Comparison of ENCODE assay signal across 19 cellular contexts in the genomic region with DNA sequence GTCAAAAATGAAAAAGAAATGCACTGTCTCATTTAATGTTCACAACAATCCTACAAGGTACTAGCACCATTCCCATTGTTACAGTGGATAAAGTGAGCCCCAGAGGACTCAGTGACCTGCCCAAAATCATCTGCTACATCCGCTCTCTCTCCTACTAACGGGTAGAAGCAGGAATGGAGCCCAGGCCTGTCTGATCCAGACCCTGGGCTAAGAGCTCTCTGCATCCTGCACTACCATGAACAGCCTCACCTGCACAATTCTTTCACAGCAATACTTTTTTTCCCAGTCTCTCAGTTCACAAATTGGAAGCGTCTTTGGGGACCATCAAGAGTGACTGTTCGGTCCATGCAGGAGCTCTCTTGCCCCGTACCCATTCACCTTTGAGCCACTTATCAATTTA. TPM values are rescaled to one million over a fixed set of nuclear protein-coding genes. Genes with fewer than 3 reads are reported as not detected.
DNase-seq lines count a peak whose midpoint lies in the region; ATAC-seq and TF ChIP-seq lines count a peak whose summit lies in the region.
"Had no signal": no experiment of that assay in that cellular context is flagged by ENCODE, and none has a peak within 500 bp of the region (broad histone marks: within the 10 kb centered on the region; RNA-seq: fewer than 3 reads in every experiment).

No MANE protein-coding gene starts in this region.

- H3K4me3 Mint-ChIP-seq in Calu3 (ENCODE audit: low read depth, unreplicated experiment) (no peak overlapping the region), mesothelial cell of epicardium (no peak overlapping the region)
- H3K4me3 Mint-ChIP-seq: CD4-positive, CD25-positive, alpha-beta regulatory T cell; CD8-positive, alpha-beta memory T cell; IgD-negative memory B cell had no signal

- BruUV-seq in Calu3 (replicated peaks; lab: Mats Ljungman, UMichigan) (no TSS peak), Panc1 (replicated peaks; lab: Mats Ljungman, UMichigan) (no TSS peak)

- peaks cover 66% of the 10 kb centered on the region for H3K4me1 Mint-ChIP-seq in Calu3 (ENCODE audit: low read depth, unreplicated experiment)
- H3K4me1 Mint-ChIP-seq in mesothelial cell of epicardium, result peaks cover 6% of the 10 kb centered on the region
- H3K4me1 Mint-ChIP-seq: CD4-positive, CD25-positive, alpha-beta regulatory T cell; IgD-negative memory B cell had no signal

- H3K36me3 ChIP-seq in Panc1 (ENCODE audit: control insufficient read depth, insufficient read depth, low read length) (no peaks in the 10 kb centered on the region), heart left ventricle (no peaks in the 10 kb centered on the region)
- H3K36me3 ChIP-seq: BE2C, HAP-1 had no signal

- H3K4me3 ChIP-seq in Panc1 (ENCODE audit: low read depth in 2 of 2, low read length in 2 of 2), result no peak overlapping the region
- no peak overlapping the region for H3K4me3 ChIP-seq in heart left ventricle
- H3K4me3 ChIP-seq: HAP-1 had no signal

- no peak for TF ChIP-seq POLR2A in heart left ventricle (IDR thresholded peaks at IDR 0.05)

- TF ChIP-seq CTCF in Calu3 (IDR thresholded peaks at IDR 0.05; ENCODE audit: unreplicated experiment), result no peak
- TF ChIP-seq CTCF in Panc1 (IDR thresholded peaks at IDR 0.05), result no peak
- no peak for TF ChIP-seq CTCF in mesothelial cell of epicardium (IDR thresholded peaks at IDR 0.05; ENCODE audit: unreplicated experiment)
- TF ChIP-seq CTCF in heart left ventricle (IDR thresholded peaks at IDR 0.05), result no peak

- no peaks in the 10 kb centered on the region for H3K9me3 ChIP-seq in Panc1 (ENCODE audit: control insufficient read depth, insufficient read depth, low read depth, low read length)
- H3K9me3 ChIP-seq in heart left ventricle, result no peaks in the 10 kb centered on the region
- H3K9me3 ChIP-seq: BE2C, HAP-1 had no signal

- in situ Hi-C loops in Panc1 (cut with HindIII; ENCODE audit: low pct_unique_long_range_greater_than_20kb, low sequenced_read_pairs), result no loop called here

- WGBS in heart left ventricle, 4 donors, result 73 to 78% (median 76%) methylated on average over 5 of the region's 5 CpGs

- H3K36me3 Mint-ChIP-seq in Calu3 (ENCODE audit: insufficient read depth, unreplicated experiment) (peaks cover 22% of the 10 kb centered on the region), mesothelial cell of epicardium (peaks cover 3% of the 10 kb centered on the region)
- H3K36me3 Mint-ChIP-seq: CD4-positive, CD25-positive, alpha-beta regulatory T cell; CD8-positive, alpha-beta memory T cell had no signal

- DNase-seq in Calu3 (no peak), Panc1 (ENCODE audit: low read depth, low spot score) (no peak), mesothelial cell of epicardium (ENCODE audit: low spot score in 2 of 2, unreplicated experiment in 2 of 2) (no peak), heart left ventricle (no peak), NK-92 (lab: John Stamatoyannopoulos, UW; ENCODE audit: unreplicated experiment) (no peak)
- DNase-seq: ACHN; BE2C; C1 segment of cervical spinal cord; CD4-positive, CD25-positive, alpha-beta regulatory T cell; CD8-positive, alpha-beta memory T cell; COR-L47; DMS153; DMS79; GDM1; KBM-7 had no signal

- H3K27ac Mint-ChIP-seq in Calu3 (ENCODE audit: unreplicated experiment), result peak overlapping the region; percentile 90
- peak overlapping the region; percentile 33 for H3K27ac Mint-ChIP-seq in mesothelial cell of epicardium
- H3K27ac Mint-ChIP-seq: CD8-positive, alpha-beta memory T cell; IgD-negative memory B cell had no signal

- H3K4me1 ChIP-seq in Panc1 (ENCODE audit: control insufficient read depth, insufficient read depth, low read length) (peaks cover 7% of the 10 kb centered on the region; the same call in 1 of the 2 replicates), heart left ventricle (peaks cover 0 to 22% (median 5%) of the 10 kb centered on the region in 12 donors)
- H3K4me1 ChIP-seq: BE2C, HAP-1 had no signal

- no peaks in the 10 kb centered on the region for H3K9me3 Mint-ChIP-seq in Calu3 (ENCODE audit: low read depth, unreplicated experiment)
- no peaks in the 10 kb centered on the region for H3K9me3 Mint-ChIP-seq in mesothelial cell of epicardium
- H3K9me3 Mint-ChIP-seq: CD4-positive, CD25-positive, alpha-beta regulatory T cell; CD8-positive, alpha-beta memory T cell; IgD-negative memory B cell had no signal

- H3K27ac ChIP-seq in Panc1 (ENCODE audit: low read length) (no peak overlapping the region), heart left ventricle (no peak overlapping the region)
- H3K27ac ChIP-seq: HL-60 had no signal

- intact Hi-C loops in Calu3 (cut with micrococcal nuclease; ENCODE audit: unreplicated experiment) (no loop called here), Panc1 (cut with micrococcal nuclease; ENCODE audit: unreplicated experiment) (no loop called here), heart left ventricle (cut with DNase I) (no loop called here)

- POLR2A ChIA-PET in Panc1 (lab: Charles Lee), result interaction anchor here (0.5 kb wide), 1 partner anchor 89 kb away, joined by 4 read pairs; no protein-coding TSS in a partner anchor

- CTCF ChIA-PET in Calu3 (lab: Charles Lee) (interaction anchor here (0.6 kb wide), 1 partner anchor 36 kb away, joined by 5 read pairs; no protein-coding TSS in a partner anchor), Panc1 (lab: Charles Lee) (no interaction called here)

- ATAC-seq in Panc1 (0 out of 2 replicates have a peak, but pooled peaks have one; percentile 52), heart left ventricle (no peak), GM21737 (IDR thresholded peaks at IDR 0.05; ENCODE audit: unreplicated experiment) (no peak)

- no peaks in the 10 kb centered on the region for H3K27me3 ChIP-seq in Panc1 (ENCODE audit: control insufficient read depth, insufficient read depth, low read length)
- no peaks in the 10 kb centered on the region for H3K27me3 ChIP-seq in heart left ventricle
- H3K27me3 ChIP-seq: BE2C had no signal

- H3K27me3 Mint-ChIP-seq in Calu3 (ENCODE audit: unreplicated experiment) (no peaks in the 10 kb centered on the region), mesothelial cell of epicardium (ENCODE audit: low read depth) (no peaks in the 10 kb centered on the region)
- H3K27me3 Mint-ChIP-seq: IgD-negative memory B cell had no signal

RNA-seq across cellular contexts. Expression of a gene that starts 31.2 kb away (rescaled TPM):
- total RNA-seq in Calu3 (2022) (90.3 and 98.5 TPM in 2 replicates), Panc1 (2021; ENCODE audit: unreplicated experiment) (8.7 TPM), mesothelial cell of epicardium (77.1 to 80.0 TPM (median 79.1 TPM) in 3 replicates), heart left ventricle (10 to 100 TPM; 18.3 to 36.4 (median 28.9) TPM)
- polyA plus RNA-seq in Panc1 (2012; ENCODE audit: insufficient read length), result 20.5 TPM
- 10 to 100 TPM in 1 of 2 donors, 1 to 10 TPM in 1; 4.4 to 10.5 TPM for polyA plus RNA-seq in heart left ventricle
